24 cellular contexts compared by ENCODE assay signal in genomic region chr4:84955168-84955567, GRCh38. TPM values are rescaled to one million over a fixed set of nuclear protein-coding genes. Genes with fewer than 3 reads are reported as not detected.
A peak's percentile ranks its signal among the peaks of the same experiment; 100 is the strongest.
DNase-seq lines count a peak whose midpoint lies in the region; ATAC-seq and TF ChIP-seq lines count a peak whose summit lies in the region.
"Had no signal": no experiment of that assay in that cellular context is flagged by ENCODE, and none has a peak within 500 bp of the region (broad histone marks: within the 10 kb centered on the region; RNA-seq: fewer than 3 reads in every experiment).

No MANE protein-coding gene starts in this region.

- H3K9ac ChIP-seq in mesenchymal stem cell (ENCODE audit: low read length) = no peak overlapping the region

- H3K36me3 ChIP-seq in left ventricle myocardium inferior (no peaks in the 10 kb centered on the region), mesenchymal stem cell (ENCODE audit: control insufficient read depth in 1 of 2, insufficient read depth in 2 of 2, low read depth in 1 of 2, low read length in 2 of 2) (no peaks in the 10 kb centered on the region), mucosa of descending colon (ENCODE audit: low read depth) (no peaks in the 10 kb centered on the region)
- H3K36me3 ChIP-seq: upper lobe of left lung had no signal

- H3K27ac Mint-ChIP-seq in brain = peak overlapping the region in 3 of 5 experiments; percentile 19 to 71 (median 21)
- H3K27ac Mint-ChIP-seq: activated CD8-positive, alpha-beta T cell treated with anti-CD3 and anti-CD28 coated beads, Interleukin-2, amount 10 ng/mL, durations not matched to agents 7 days and 5 days; activated naive CD4-positive, alpha-beta T cell treated with anti-CD3 and anti-CD28 coated beads for 36 hours; naive thymus-derived CD8-positive, alpha-beta T cell; stimulated activated memory B cell treated with anti-CD40 and anti-IgM and Interleukin-4, amounts not matched to agents 10 μg/mL and 1 μg/mL and 100 μg/mL, for 72 hours had no signal

- no peak overlapping the region for H3K18ac ChIP-seq in mesenchymal stem cell (ENCODE audit: low read depth in 1 of 2, low read length in 2 of 2)

- H3K27ac ChIP-seq in left ventricle myocardium inferior (replicated peaks) = peak overlapping the region; percentile 5
- peak overlapping the region; percentile 74 for H3K27ac ChIP-seq in mesenchymal stem cell (ENCODE audit: low read length, poor library complexity, severe bottlenecking)

- H4K8ac ChIP-seq in mesenchymal stem cell (ENCODE audit: low read length) = no peak overlapping the region

- H3K4me1 ChIP-seq in left ventricle myocardium inferior (peaks cover 82% of the 10 kb centered on the region), mesenchymal stem cell (ENCODE audit: control insufficient read depth, insufficient read depth, low read depth, low read length) (peaks cover 8% of the 10 kb centered on the region), mucosa of descending colon (ENCODE audit: low read depth) (no peaks in the 10 kb centered on the region)

- no peak for TF ChIP-seq CTCF in left ventricle myocardium inferior (IDR thresholded peaks at IDR 0.05; ENCODE audit: borderline replicate concordance)
- no peak for TF ChIP-seq CTCF in brain (conservative IDR thresholded peaks at IDR 0.05)
- no peak for TF ChIP-seq CTCF in mucosa of descending colon (IDR thresholded peaks at IDR 0.05)

- H3K4me3 ChIP-seq in left ventricle myocardium inferior (no peak overlapping the region), mesenchymal stem cell (ENCODE audit: insufficient read depth in 1 of 2, low read depth in 1 of 2, low read length in 2 of 2) (no peak overlapping the region), mucosa of descending colon (no peak overlapping the region)
- H3K4me3 ChIP-seq: body of pancreas, upper lobe of left lung had no signal

- H2BK120ac ChIP-seq in mesenchymal stem cell (ENCODE audit: low read depth, low read length) = no peak overlapping the region

- H2BK12ac ChIP-seq in mesenchymal stem cell (ENCODE audit: low read length in 2 of 2) = no peak overlapping the region

- WGBS in mesenchymal stem cell = 71% methylated on average over 2 of the region's 4 CpGs

- H3K4me1 Mint-ChIP-seq in brain = peaks cover 75% of the 10 kb centered on the region
- H3K4me1 Mint-ChIP-seq: naive thymus-derived CD8-positive, alpha-beta T cell; stimulated activated memory B cell treated with anti-CD40 and anti-IgM and Interleukin-4, amounts not matched to agents 10 μg/mL and 1 μg/mL and 100 μg/mL, for 72 hours had no signal

- no peak overlapping the region for H4K91ac ChIP-seq in mesenchymal stem cell (ENCODE audit: low read length)

- H3K27me3 ChIP-seq in left ventricle myocardium inferior (ENCODE audit: low read depth) (no peaks in the 10 kb centered on the region), mesenchymal stem cell (ENCODE audit: control insufficient read depth in 1 of 2, insufficient read depth in 1 of 2, low read length in 2 of 2) (no peaks in the 10 kb centered on the region)
- H3K27me3 ChIP-seq: body of pancreas, upper lobe of left lung had no signal

- H2AFZ ChIP-seq in mesenchymal stem cell (ENCODE audit: low read depth, low read length) = no peak overlapping the region

- intact Hi-C loops in left ventricle myocardium inferior (cut with micrococcal nuclease) (no loop called here), cardiac septum (cut with DNase I) (loop anchor here (5.0 kb wide), 1 partner anchor 33 kb away; no protein-coding TSS in a partner anchor), mucosa of descending colon (cut with DNase I, micrococcal nuclease) (no loop called here)

- no peak overlapping the region for H3K14ac ChIP-seq in mesenchymal stem cell (ENCODE audit: low read length in 2 of 2)

- no peaks in the 10 kb centered on the region for H3K79me1 ChIP-seq in mesenchymal stem cell (replicated peaks; ENCODE audit: low read length, poor library complexity, severe bottlenecking)

- no peak overlapping the region for H2BK5ac ChIP-seq in mesenchymal stem cell (ENCODE audit: low read depth, low read length, poor library complexity, severe bottlenecking)

- ATAC-seq in GM21786 (IDR thresholded peaks at IDR 0.05; ENCODE audit: unreplicated experiment) (no peak), mucosa of descending colon (no peak), GM21515 (IDR thresholded peaks at IDR 0.05; ENCODE audit: unreplicated experiment) (no peak), HG03196 (IDR thresholded peaks at IDR 0.05; ENCODE audit: unreplicated experiment) (no peak)
- ATAC-seq: activated CD8-positive, alpha-beta T cell treated with anti-CD3 and anti-CD28 coated beads, Interleukin-2, amount 10 ng/mL, durations not matched to agents 7 days and 5 days; body of pancreas; HepG2; naive thymus-derived CD8-positive, alpha-beta T cell; stimulated activated memory B cell treated with anti-CD40 and anti-IgM and Interleukin-4, amounts not matched to agents 10 μg/mL and 1 μg/mL and 100 μg/mL, for 72 hours had no signal

- H3K9me3 Mint-ChIP-seq in brain = peaks cover 0 to 3% (median 2%) of the 10 kb centered on the region in 5 experiments
- H3K9me3 Mint-ChIP-seq: activated naive CD4-positive, alpha-beta T cell treated with anti-CD3 and anti-CD28 coated beads for 36 hours; naive thymus-derived CD8-positive, alpha-beta T cell; stimulated activated memory B cell treated with anti-CD40 and anti-IgM and Interleukin-4, amounts not matched to agents 10 μg/mL and 1 μg/mL and 100 μg/mL, for 72 hours had no signal

- no peak overlapping the region for H3K4ac ChIP-seq in mesenchymal stem cell (ENCODE audit: low read depth in 1 of 2, low read length in 2 of 2)

- H3K36me3 Mint-ChIP-seq in brain = peaks cover 27% of the 10 kb centered on the region
- H3K36me3 Mint-ChIP-seq: naive thymus-derived CD8-positive, alpha-beta T cell; stimulated activated memory B cell treated with anti-CD40 and anti-IgM and Interleukin-4, amounts not matched to agents 10 μg/mL and 1 μg/mL and 100 μg/mL, for 72 hours had no signal

- H3K9me3 ChIP-seq in left ventricle myocardium inferior (replicated peaks) (no peaks in the 10 kb centered on the region), mesenchymal stem cell (ENCODE audit: control insufficient read depth, low read length) (no peaks in the 10 kb centered on the region), mucosa of descending colon (no peaks in the 10 kb centered on the region)
- H3K9me3 ChIP-seq: body of pancreas, upper lobe of left lung had no signal

- no peak overlapping the region for H2AK5ac ChIP-seq in mesenchymal stem cell (ENCODE audit: low read length, severe bottlenecking)

- H3K4me2 ChIP-seq in mesenchymal stem cell (ENCODE audit: low read length, poor library complexity, severe bottlenecking) = no peak overlapping the region

- H3K27me3 Mint-ChIP-seq in brain = peaks cover 3% of the 10 kb centered on the region

- no peak overlapping the region for H2BK15ac ChIP-seq in mesenchymal stem cell (ENCODE audit: low read depth, poor library complexity, severe bottlenecking)

- no peak overlapping the region for H3K23ac ChIP-seq in mesenchymal stem cell (ENCODE audit: low read length in 2 of 2)

- no peak for DNase-seq in left ventricle myocardium inferior
- no peak for DNase-seq in cardiac septum (ENCODE audit: low spot score)
- no peak for DNase-seq in mesenchymal stem cell
- DNase-seq in mucosa of descending colon = no peak
- DNase-seq: activated CD4-positive, alpha-beta T cell treated with anti-CD3 and anti-CD28 coated beads for 4 hours; activated CD8-positive, alpha-beta T cell treated with anti-CD3 and anti-CD28 coated beads, Interleukin-2, amount 10 ng/mL, durations not matched to agents 7 days and 5 days; activated naive CD4-positive, alpha-beta T cell treated with anti-CD3 and anti-CD28 coated beads for 36 hours; body of pancreas; naive thymus-derived CD8-positive, alpha-beta T cell; NCI-H1694; NCI-H446 treated with DMSO at 0.1 percent for 48 hours; NCI-H82; occipital lobe; SIG-M5; stimulated activated CD4-positive, alpha-beta T cell treated with anti-CD3 and anti-CD28 coated beads, Interleukin-15, amount 100 ng/mL, for 24 hours; substantia nigra; upper lobe of left lung had no signal

- H3K4me3 Mint-ChIP-seq in brain = no peak overlapping the region
- H3K4me3 Mint-ChIP-seq: activated CD8-positive, alpha-beta T cell treated with anti-CD3 and anti-CD28 coated beads, Interleukin-2, amount 10 ng/mL, durations not matched to agents 7 days and 5 days; activated naive CD4-positive, alpha-beta T cell treated with anti-CD3 and anti-CD28 coated beads for 36 hours; CD14-positive monocyte; naive thymus-derived CD8-positive, alpha-beta T cell; stimulated activated memory B cell treated with anti-CD40 and anti-IgM and Interleukin-4, amounts not matched to agents 10 μg/mL and 1 μg/mL and 100 μg/mL, for 72 hours had no signal

RNA-seq across cellular contexts. Expression of gene WDFY3, which starts 11.3 kb away (rescaled TPM):
- 48.7 TPM for total RNA-seq in left ventricle myocardium inferior
- 60.9 TPM for total RNA-seq in cardiac septum
- 10.9 TPM for polyA plus RNA-seq in brain (ENCODE audit: insufficient read depth, low read depth, low replicate concordance)
- polyA plus RNA-seq in mesenchymal stem cell (2013, experiment 1 of 2) = 20.6 TPM
- polyA plus RNA-seq in mesenchymal stem cell (2013, experiment 2 of 2) = 20.5 TPM
- 10 to 100 TPM; 49.5 to 76.9 (median 55.5) TPM for total RNA-seq in mucosa of descending colon
- total RNA-seq: activated CD8-positive, alpha-beta T cell treated with anti-CD3 and anti-CD28 coated beads, Interleukin-2, amount 10 ng/mL, durations not matched to agents 7 days and 5 days had no signal
